ENCODE assay signal across 19 cellular contexts in genomic region chr15:40716165-40716564, GRCh38.
"Had no signal": no experiment of that assay in that cellular context is flagged by ENCODE, and none has a peak within 500 bp of the region (broad histone marks: within the 10 kb centered on the region; RNA-seq: fewer than 3 reads in every experiment).

No MANE protein-coding gene starts in this region.

- DNase-seq: Karpas-422, KG1, MG63, NCI-H1092 treated with DMSO at 0.1 percent for 48 hours, NCI-H1436, NCI-H187, NCI-H2029, NCI-H2081 treated with DMSO at 0.1 percent for 48 hours, NCI-H2171, NCI-H226, NCI-H446, NCI-H510A, NCI-H524 treated with DMSO at 0.1 percent for 48 hours, NCI-H69, NCI-H774, Right ventricle myocardium superior, RPMI8226, SIG-M5 had no signal

- H3K9me3 Mint-ChIP-seq: IgD-negative memory B cell had no signal

- H3K4me1 Mint-ChIP-seq: IgD-negative memory B cell had no signal

- H3K4me3 Mint-ChIP-seq: IgD-negative memory B cell had no signal

- H3K27me3 Mint-ChIP-seq: IgD-negative memory B cell had no signal
